ENCODE assay signal across 8 cellular contexts in the genomic region with DNA sequence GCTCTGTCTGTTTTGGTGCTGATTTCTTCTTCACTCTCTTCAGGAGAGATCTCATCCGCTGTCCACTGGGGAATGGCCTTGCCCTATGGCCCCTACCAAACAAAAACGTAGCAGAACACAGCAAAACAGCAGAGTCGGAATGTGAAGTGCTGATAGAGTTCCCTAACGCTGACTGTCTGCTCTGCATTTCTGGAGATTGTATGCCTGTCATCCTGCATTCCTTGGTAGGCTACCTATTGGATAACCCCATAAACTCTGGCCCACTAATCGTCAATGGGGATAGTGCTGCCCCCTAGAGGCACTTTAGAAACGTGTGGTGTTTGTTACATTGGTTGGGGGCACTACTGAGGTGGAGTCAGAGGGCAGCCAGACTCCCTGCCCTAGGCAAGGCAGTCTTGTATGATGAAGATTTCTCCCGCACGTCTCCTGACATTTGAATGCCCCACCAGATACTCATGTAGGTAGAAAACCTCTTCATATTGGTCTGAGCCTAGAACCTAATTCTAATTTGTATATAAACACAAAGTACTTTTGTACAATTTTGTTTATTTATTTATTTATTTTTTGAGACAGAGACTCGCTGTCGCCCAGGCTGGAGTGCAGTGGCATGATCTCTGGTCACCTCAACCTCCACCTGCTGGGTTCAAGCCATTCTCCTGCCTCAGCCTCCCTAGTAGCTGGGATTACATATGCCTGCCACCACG.
A peak's percentile ranks its signal among the peaks of the same experiment; 100 is the strongest.
DNase-seq lines count a peak whose midpoint lies in the region; TF ChIP-seq lines count a peak whose summit lies in the region.

No MANE protein-coding gene starts in this region.

- TF ChIP-seq CTCF in GM12872 (IDR thresholded peaks at IDR 0.05; ENCODE audit: insufficient read depth, low read depth, low read length), result peak; percentile 68

- DNase-seq in 8988T, result peak; percentile 70
- DNase-seq in NCI-H1694 treated with DMSO at 0.1 percent for 48 hours (lab: John Stamatoyannopoulos, UW), result peak; percentile 74
- DNase-seq in T-helper 9 cell, result peak; percentile 18
- peak; percentile 28 for DNase-seq in central memory CD4-positive, alpha-beta T cell
- peak; percentile 74 for DNase-seq in kidney tubule cell (ENCODE audit: low spot score)
- peak; percentile 13 for DNase-seq in stimulated activated CD8-positive, alpha-beta memory T cell treated with anti-CD3 and anti-CD28 coated beads, Interleukin-12 subunit alpha, Interleukin-12 subunit beta, amount 100 ng/mL, for 1 hour (ENCODE audit: low read depth)
- DNase-seq in NCI-H2171 (lab: John Stamatoyannopoulos, UW), result no peak
